In the genomic region with DNA sequence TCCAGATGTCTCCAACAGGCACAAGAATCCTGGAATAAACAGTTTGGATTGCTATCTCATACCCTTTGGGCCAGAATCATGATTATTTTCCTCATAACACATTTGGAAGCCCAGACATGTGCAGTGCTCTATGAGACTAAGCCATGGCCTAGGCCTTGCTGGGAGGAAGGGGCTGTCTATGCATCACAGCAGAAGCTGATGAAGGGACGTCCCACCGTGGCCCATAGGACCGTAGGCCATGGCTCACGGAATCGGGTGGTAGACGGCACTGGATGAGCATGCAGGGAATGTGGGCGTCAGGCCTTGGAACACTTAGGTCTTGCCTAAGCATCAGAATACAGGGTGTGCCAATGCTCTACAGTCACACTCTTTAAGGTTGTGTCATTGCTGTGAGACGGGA, we compare ENCODE assay signal across 8 cellular contexts.
"Had no signal": no experiment of that assay in that cellular context is flagged by ENCODE, and none has a peak within 500 bp of the region (broad histone marks: within the 10 kb centered on the region; RNA-seq: fewer than 3 reads in every experiment).

No MANE protein-coding gene starts in this region.

- H3K4me3 ChIP-seq: GM23248 had no signal

- H3K4me3 Mint-ChIP-seq: H9 had no signal

- DNase-seq: GM23248, GOT3, H9, HCEC 1CT, KBM-7 had no signal

- H3K27ac ChIP-seq: GM23248, HL-60 had no signal

- H3K27ac Mint-ChIP-seq: H9 had no signal

- H3K4me1 Mint-ChIP-seq: IgD-negative memory B cell had no signal

- ATAC-seq: HepG2 had no signal

- H3K9ac ChIP-seq: GM23248 had no signal

- H3K9me3 Mint-ChIP-seq: H9 had no signal

- H2AFZ ChIP-seq: GM23248 had no signal

- H3K36me3 Mint-ChIP-seq: IgD-negative memory B cell had no signal

- H3K27me3 Mint-ChIP-seq: IgD-negative memory B cell had no signal
